ENCODE assay signal across 10 cellular contexts in genomic region chr3:11195201-11195600, GRCh38. TPM values are rescaled to one million over a fixed set of nuclear protein-coding genes. Genes with fewer than 3 reads are reported as not detected.
A peak's percentile ranks its signal among the peaks of the same experiment; 100 is the strongest.
DNase-seq lines count a peak whose midpoint lies in the region; ATAC-seq and TF ChIP-seq lines count a peak whose summit lies in the region.
"Had no signal": no experiment of that assay in that cellular context is flagged by ENCODE, and none has a peak within 500 bp of the region (broad histone marks: within the 10 kb centered on the region; RNA-seq: fewer than 3 reads in every experiment).

No MANE protein-coding gene starts in this region.

- peaks cover 13 to 30% (median 23%) of the 10 kb centered on the region in 10 experiments for H3K4me1 ChIP-seq in BLaER1 treated with 17β-estradiol and CSF1 and Interleukin-3, amounts not matched to agents 10 nM and 100 nM
- H3K4me1 ChIP-seq in breast epithelium: no peaks in the 10 kb centered on the region
- H3K4me1 ChIP-seq in psoas muscle: peaks cover 12% of the 10 kb centered on the region

- intact Hi-C loops in breast epithelium (cut with DNase I; ENCODE audit: low total_unique reads): no loop called here
- intact Hi-C loops in psoas muscle (cut with DNase I): no loop called here

- DNase-seq in MG63: peak; percentile 55
- DNase-seq in breast epithelium (ENCODE audit: low spot score in 2 of 2): no peak
- DNase-seq in psoas muscle: no peak
- DNase-seq in omental fat pad (ENCODE audit: low spot score): no peak
- DNase-seq in hepatic stellate cell (ENCODE audit: low spot score): no peak
- DNase-seq in NCI-H2081 (lab: John Stamatoyannopoulos, UW): no peak
- DNase-seq: NCI-H1092, T1000 had no signal

- no peak for TF ChIP-seq POLR2A in breast epithelium (IDR thresholded peaks at IDR 0.05)

- H3K36me3 Mint-ChIP-seq in activated T-helper 17 cell treated with anti-CD3 and anti-CD28 coated beads, Interleukin-2, amount 50 U/mL, for 72 hours (ENCODE audit: low read depth): no peaks in the 10 kb centered on the region

- H3K4me3 ChIP-seq in BLaER1 treated with 17β-estradiol and CSF1 and Interleukin-3, amounts not matched to agents 10 nM and 100 nM: no peak overlapping the region
- H3K4me3 ChIP-seq in MG63 (no peak overlapping the region), breast epithelium (no peak overlapping the region), psoas muscle (no peak overlapping the region)

- H3K27ac Mint-ChIP-seq in activated T-helper 17 cell treated with anti-CD3 and anti-CD28 coated beads, Interleukin-2, amount 50 U/mL, for 72 hours: no peak overlapping the region

- 0 out of 22 replicates have a peak overlapping the region, but pooled peaks of 1 of the 11 experiments have one; percentile 32 for H3K9ac ChIP-seq in BLaER1 treated with 17β-estradiol and CSF1 and Interleukin-3, amounts not matched to agents 10 nM and 100 nM

- H3K9me3 ChIP-seq in BLaER1 treated with 17β-estradiol and CSF1 and Interleukin-3, amounts not matched to agents 10 nM and 100 nM (replicated peaks in 1 of 11): peaks cover 0 to 21% (median 0%) of the 10 kb centered on the region in 11 experiments; a peak in 6 of 22 replicates
- no peaks in the 10 kb centered on the region for H3K9me3 ChIP-seq in MG63
- no peaks in the 10 kb centered on the region for H3K9me3 ChIP-seq in breast epithelium
- H3K9me3 ChIP-seq in psoas muscle: no peaks in the 10 kb centered on the region

- TF ChIP-seq CTCF in breast epithelium (IDR thresholded peaks at IDR 0.05) (no peak), psoas muscle (IDR thresholded peaks at IDR 0.05) (no peak), omental fat pad (IDR thresholded peaks at IDR 0.05) (no peak)

- 8 to 14% (median 8%) methylated on average over 5 of the region's 5 CpGs for WGBS in psoas muscle, 3 donors

- no peak overlapping the region for H3K4me3 Mint-ChIP-seq in activated T-helper 17 cell treated with anti-CD3 and anti-CD28 coated beads, Interleukin-2, amount 50 U/mL, for 72 hours

- peak overlapping the region in 2 of 11 experiments; percentile 1 to 39; a peak in 1 of 22 replicates for H3K27ac ChIP-seq in BLaER1 treated with 17β-estradiol and CSF1 and Interleukin-3, amounts not matched to agents 10 nM and 100 nM
- H3K27ac ChIP-seq in breast epithelium (peak overlapping the region; percentile 15 to 53), psoas muscle (no peak overlapping the region)

- H3K27me3 Mint-ChIP-seq in activated T-helper 17 cell treated with anti-CD3 and anti-CD28 coated beads, Interleukin-2, amount 50 U/mL, for 72 hours: peaks cover 27% of the 10 kb centered on the region

- ATAC-seq in psoas muscle (peak; percentile 54 to 87 (median 68)), omental fat pad (ENCODE audit: low FRiP score) (no peak)
- no peak for ATAC-seq in activated T-helper 17 cell treated with anti-CD3 and anti-CD28 coated beads, Interleukin-2, amount 50 U/mL, for 72 hours (replicated peaks)

- peaks cover 7% of the 10 kb centered on the region for H3K4me1 Mint-ChIP-seq in activated T-helper 17 cell treated with anti-CD3 and anti-CD28 coated beads, Interleukin-2, amount 50 U/mL, for 72 hours

- H3K36me3 ChIP-seq in BLaER1 treated with 17β-estradiol and CSF1 and Interleukin-3, amounts not matched to agents 10 nM and 100 nM: peaks cover 0 to 49% (median 0%) of the 10 kb centered on the region in 11 experiments; a peak in 5 of 22 replicates
- no peaks in the 10 kb centered on the region; the same call in 1 of the 2 replicates for H3K36me3 ChIP-seq in MG63
- no peaks in the 10 kb centered on the region for H3K36me3 ChIP-seq in breast epithelium
- H3K36me3 ChIP-seq in psoas muscle (ENCODE audit: insufficient read depth in 1 of 2, low read depth in 1 of 2): no peaks in the 10 kb centered on the region

- no peaks in the 10 kb centered on the region for H3K27me3 ChIP-seq in BLaER1 treated with 17β-estradiol and CSF1 and Interleukin-3, amounts not matched to agents 10 nM and 100 nM
- H3K27me3 ChIP-seq in MG63: no peaks in the 10 kb centered on the region
- H3K27me3 ChIP-seq in breast epithelium: no peaks in the 10 kb centered on the region
- H3K27me3 ChIP-seq in psoas muscle (ENCODE audit: insufficient read depth in 3 of 3, low read length in 2 of 3): no peaks in the 10 kb centered on the region

- peaks cover 0 to 99% (median 0%) of the 10 kb centered on the region in 11 experiments; a peak in 6 of 22 replicates for H4K20me1 ChIP-seq in BLaER1 treated with 17β-estradiol and CSF1 and Interleukin-3, amounts not matched to agents 10 nM and 100 nM

- H3K4me2 ChIP-seq in BLaER1 treated with 17β-estradiol and CSF1 and Interleukin-3, amounts not matched to agents 10 nM and 100 nM: peak overlapping the region; percentile 21 to 73 (median 34); a peak in 20 of 22 replicates

- H3K9me3 Mint-ChIP-seq in activated T-helper 17 cell treated with anti-CD3 and anti-CD28 coated beads, Interleukin-2, amount 50 U/mL, for 72 hours: no peaks in the 10 kb centered on the region

RNA-seq across cellular contexts. Expression of gene HRH1, which starts 40.9 kb away (rescaled TPM):
- 5.5 and 6.3 TPM in 2 replicates for total RNA-seq in MG63 (2014; rRNA removed; shearing (Covaris generic); ENCODE audit: low replicate concordance)
- 1 to 10 TPM; 3.8 to 4.2 (median 3.9) TPM for total RNA-seq in breast epithelium
- 1 to 10 TPM in 3 of 4 donors, under 1 TPM in 1; 0.53 to 1.5 (median 1.3) TPM for total RNA-seq in psoas muscle
- polyA plus RNA-seq in psoas muscle: 1 to 10 TPM in 1 of 3 donors, under 1 TPM in 2; 0.29 to 1.2 (median 0.42) TPM
- 10 to 100 TPM in 1 of 4 donors, 1 to 10 TPM in 3; 3.6 to 27.7 (median 6.1) TPM for total RNA-seq in omental fat pad
- 1 to 10 TPM; 1.1 to 4.7 TPM for total RNA-seq in activated T-helper 17 cell treated with anti-CD3 and anti-CD28 coated beads, Interleukin-2, amount 50 U/mL, for 72 hours

Comparison
In these comparisons a context has a peak if more than half of its experiments do, and no peak if none do; other contexts are left out.
1. ATAC-seq: peak in psoas muscle (4 of 4); none in omental fat pad (single experiment) and activated T-helper 17 cell treated with anti-CD3 and anti-CD28 coated beads, Interleukin-2, amount 50 U/mL, for 72 hours (single experiment).